14 cellular contexts compared by ENCODE assay signal in genomic region chr3:17075358-17075757, GRCh38.
DNase-seq lines count a peak whose midpoint lies in the region; ATAC-seq and TF ChIP-seq lines count a peak whose summit lies in the region.
"Had no signal": no experiment of that assay in that cellular context is flagged by ENCODE, and none has a peak within 500 bp of the region (broad histone marks: within the 10 kb centered on the region; RNA-seq: fewer than 3 reads in every experiment).

No MANE protein-coding gene starts in this region.

- peak; percentile 16 for DNase-seq in activated CD8-positive, alpha-beta T cell treated with anti-CD3 and anti-CD28 coated beads, Interleukin-2, amount 10 ng/mL, durations not matched to agents 7 days and 5 days
- DNase-seq in activated CD8-positive, alpha-beta T cell treated with anti-CD3 and anti-CD28 coated beads for 36 hours, result no peak
- DNase-seq in CD4-positive, alpha-beta T cell, result no peak
- DNase-seq in T-helper 17 cell, result no peak
- DNase-seq in naive thymus-derived CD4-positive, alpha-beta T cell, result no peak
- no peak for DNase-seq in lower lobe of right lung
- no peak for DNase-seq in T-helper 9 cell
- DNase-seq: ACHN; BE2C; C1 segment of cervical spinal cord; Caco-2; CD4-positive, CD25-positive, alpha-beta regulatory T cell; GM23248 had no signal

- H3K4me1 ChIP-seq in naive thymus-derived CD4-positive, alpha-beta T cell (ENCODE audit: control insufficient read depth in 2 of 2, insufficient read depth in 2 of 2, low read length in 2 of 2), result peaks cover 20 to 23% of the 10 kb centered on the region in 2 donors
- H3K4me1 ChIP-seq in lower lobe of right lung, result no peaks in the 10 kb centered on the region
- H3K4me1 ChIP-seq: BE2C, Caco-2, HAP-1 had no signal

- H3K36me3 Mint-ChIP-seq in activated CD8-positive, alpha-beta T cell treated with anti-CD3 and anti-CD28 coated beads, Interleukin-2, amount 10 ng/mL, durations not matched to agents 7 days and 5 days (ENCODE audit: low read depth), result peaks cover 72% of the 10 kb centered on the region
- peaks cover 43% of the 10 kb centered on the region for H3K36me3 Mint-ChIP-seq in activated CD8-positive, alpha-beta T cell treated with anti-CD3 and anti-CD28 coated beads for 36 hours (ENCODE audit: low read depth)
- H3K36me3 Mint-ChIP-seq in CD4-positive, alpha-beta T cell (ENCODE audit: low read depth), result peaks cover 88% of the 10 kb centered on the region
- peaks cover 14% of the 10 kb centered on the region for H3K36me3 Mint-ChIP-seq in T-helper 17 cell (ENCODE audit: low read depth)
- H3K36me3 Mint-ChIP-seq in naive thymus-derived CD4-positive, alpha-beta T cell, result peaks cover 21 to 79% (median 60%) of the 10 kb centered on the region in 5 donors

- intact Hi-C loops in activated CD8-positive, alpha-beta T cell treated with anti-CD3 and anti-CD28 coated beads for 36 hours (cut with micrococcal nuclease), result no loop called here
- intact Hi-C loops in CD4-positive, alpha-beta T cell (cut with DNase I, micrococcal nuclease), result no loop called here
- intact Hi-C loops in naive thymus-derived CD4-positive, alpha-beta T cell (cut with micrococcal nuclease), result loop anchor here in 1 of 2 donors (2.0 to 5.0 kb wide), 2 partner anchors 43 to 187 kb away; no protein-coding TSS in a partner anchor
- intact Hi-C loops in lower lobe of right lung (cut with DNase I), result no loop called here

- POLR2A ChIA-PET in activated CD8-positive, alpha-beta T cell treated with anti-CD3 and anti-CD28 coated beads, Interleukin-2, amount 10 ng/mL, durations not matched to agents 7 days and 5 days (lab: Charles Lee), result no interaction called here
- POLR2A ChIA-PET in activated CD8-positive, alpha-beta T cell treated with anti-CD3 and anti-CD28 coated beads for 36 hours (lab: Charles Lee), result no interaction called here
- POLR2A ChIA-PET in CD4-positive, alpha-beta T cell (lab: Charles Lee), result interaction anchor here (1.0 kb wide), 1 partner anchor 15 kb away, joined by 3 read pairs; no protein-coding TSS in a partner anchor
- POLR2A ChIA-PET in naive thymus-derived CD4-positive, alpha-beta T cell (lab: Charles Lee), result no interaction called here

- H3K9me3 ChIP-seq in CD4-positive, alpha-beta T cell (ENCODE audit: control insufficient read depth, low read length), result no peaks in the 10 kb centered on the region
- H3K9me3 ChIP-seq in T-helper 17 cell (ENCODE audit: control insufficient read depth, low read length, poor library complexity, severe bottlenecking), result no peaks in the 10 kb centered on the region
- H3K9me3 ChIP-seq in naive thymus-derived CD4-positive, alpha-beta T cell (ENCODE audit: control insufficient read depth in 2 of 3, low read length in 3 of 3), result no peaks in the 10 kb centered on the region
- H3K9me3 ChIP-seq in lower lobe of right lung, result no peaks in the 10 kb centered on the region
- H3K9me3 ChIP-seq: BE2C, Caco-2, HAP-1 had no signal

- TF ChIP-seq CTCF in activated CD8-positive, alpha-beta T cell treated with anti-CD3 and anti-CD28 coated beads for 36 hours (IDR thresholded peaks at IDR 0.05), result no peak
- no peak for TF ChIP-seq CTCF in CD4-positive, alpha-beta T cell (IDR thresholded peaks at IDR 0.05)
- TF ChIP-seq CTCF in lower lobe of right lung (IDR thresholded peaks at IDR 0.05), result no peak

- H3K27me3 ChIP-seq in CD4-positive, alpha-beta T cell (ENCODE audit: control insufficient read depth, insufficient read depth, low read length), result no peaks in the 10 kb centered on the region
- H3K27me3 ChIP-seq in naive thymus-derived CD4-positive, alpha-beta T cell (ENCODE audit: control insufficient read depth in 2 of 2, insufficient read depth in 2 of 2, low read length in 2 of 2), result no peaks in the 10 kb centered on the region
- H3K27me3 ChIP-seq in lower lobe of right lung (ENCODE audit: low read depth), result no peaks in the 10 kb centered on the region
- H3K27me3 ChIP-seq: BE2C had no signal

- peak overlapping the region; percentile 80 for H3K27ac Mint-ChIP-seq in activated CD8-positive, alpha-beta T cell treated with anti-CD3 and anti-CD28 coated beads, Interleukin-2, amount 10 ng/mL, durations not matched to agents 7 days and 5 days
- H3K27ac Mint-ChIP-seq in activated CD8-positive, alpha-beta T cell treated with anti-CD3 and anti-CD28 coated beads for 36 hours, result no peak overlapping the region
- H3K27ac Mint-ChIP-seq in CD4-positive, alpha-beta T cell, result peak overlapping the region; percentile 19
- peak overlapping the region; percentile 1 for H3K27ac Mint-ChIP-seq in T-helper 17 cell
- peak overlapping the region in 4 of 9 donors; percentile 3 to 81 (median 64) for H3K27ac Mint-ChIP-seq in naive thymus-derived CD4-positive, alpha-beta T cell

- peaks cover 61% of the 10 kb centered on the region for H3K4me1 Mint-ChIP-seq in activated CD8-positive, alpha-beta T cell treated with anti-CD3 and anti-CD28 coated beads, Interleukin-2, amount 10 ng/mL, durations not matched to agents 7 days and 5 days (ENCODE audit: low read depth)
- H3K4me1 Mint-ChIP-seq in activated CD8-positive, alpha-beta T cell treated with anti-CD3 and anti-CD28 coated beads for 36 hours (ENCODE audit: low read depth), result peaks cover 44% of the 10 kb centered on the region
- peaks cover 56% of the 10 kb centered on the region for H3K4me1 Mint-ChIP-seq in CD4-positive, alpha-beta T cell (ENCODE audit: low read depth)
- peaks cover 40% of the 10 kb centered on the region for H3K4me1 Mint-ChIP-seq in T-helper 17 cell
- H3K4me1 Mint-ChIP-seq in naive thymus-derived CD4-positive, alpha-beta T cell, result peaks cover 38 to 87% (median 66%) of the 10 kb centered on the region in 7 donors

- no peak overlapping the region for H3K4me3 Mint-ChIP-seq in activated CD8-positive, alpha-beta T cell treated with anti-CD3 and anti-CD28 coated beads, Interleukin-2, amount 10 ng/mL, durations not matched to agents 7 days and 5 days
- H3K4me3 Mint-ChIP-seq in activated CD8-positive, alpha-beta T cell treated with anti-CD3 and anti-CD28 coated beads for 36 hours, result no peak overlapping the region
- no peak overlapping the region for H3K4me3 Mint-ChIP-seq in CD4-positive, alpha-beta T cell
- no peak overlapping the region for H3K4me3 Mint-ChIP-seq in T-helper 17 cell
- H3K4me3 Mint-ChIP-seq in naive thymus-derived CD4-positive, alpha-beta T cell, result peak overlapping the region in 2 of 10 donors; percentile 15 to 31
- H3K4me3 Mint-ChIP-seq: CD4-positive, CD25-positive, alpha-beta regulatory T cell had no signal

- no peak overlapping the region for H3K4me3 ChIP-seq in naive thymus-derived CD4-positive, alpha-beta T cell (ENCODE audit: low read length)
- no peak overlapping the region for H3K4me3 ChIP-seq in lower lobe of right lung
- H3K4me3 ChIP-seq: GM23248, HAP-1 had no signal

- peaks cover 0 to 27% (median 0%) of the 10 kb centered on the region in 3 experiments for H3K36me3 ChIP-seq in naive thymus-derived CD4-positive, alpha-beta T cell (ENCODE audit: control insufficient read depth in 2 of 3, insufficient read depth in 3 of 3, low read length in 3 of 3)
- no peaks in the 10 kb centered on the region for H3K36me3 ChIP-seq in lower lobe of right lung
- H3K36me3 ChIP-seq: BE2C had no signal

- no peaks in the 10 kb centered on the region for H3K27me3 Mint-ChIP-seq in activated CD8-positive, alpha-beta T cell treated with anti-CD3 and anti-CD28 coated beads, Interleukin-2, amount 10 ng/mL, durations not matched to agents 7 days and 5 days (ENCODE audit: low read depth)
- no peaks in the 10 kb centered on the region for H3K27me3 Mint-ChIP-seq in activated CD8-positive, alpha-beta T cell treated with anti-CD3 and anti-CD28 coated beads for 36 hours
- no peaks in the 10 kb centered on the region for H3K27me3 Mint-ChIP-seq in CD4-positive, alpha-beta T cell
- H3K27me3 Mint-ChIP-seq in T-helper 17 cell, result no peaks in the 10 kb centered on the region
- H3K27me3 Mint-ChIP-seq in naive thymus-derived CD4-positive, alpha-beta T cell, result no peaks in the 10 kb centered on the region
- H3K27me3 Mint-ChIP-seq: CD4-positive, CD25-positive, alpha-beta regulatory T cell had no signal

- H3K27ac ChIP-seq in CD4-positive, alpha-beta T cell (ENCODE audit: low read depth, low read length), result no peak overlapping the region
- no peak overlapping the region for H3K27ac ChIP-seq in naive thymus-derived CD4-positive, alpha-beta T cell (ENCODE audit: low read depth, low read length)
- no peak overlapping the region for H3K27ac ChIP-seq in lower lobe of right lung
- H3K27ac ChIP-seq: GM23248 had no signal

- CTCF ChIA-PET in activated CD8-positive, alpha-beta T cell treated with anti-CD3 and anti-CD28 coated beads, Interleukin-2, amount 10 ng/mL, durations not matched to agents 7 days and 5 days (lab: Charles Lee), result interaction anchor here (1.3 kb wide), 1 partner anchor 76 kb away, joined by 4 read pairs; no protein-coding TSS in a partner anchor
- CTCF ChIA-PET in activated CD8-positive, alpha-beta T cell treated with anti-CD3 and anti-CD28 coated beads for 36 hours (lab: Charles Lee), result no interaction called here
- CTCF ChIA-PET in CD4-positive, alpha-beta T cell (lab: Charles Lee), result no interaction called here
- CTCF ChIA-PET in naive thymus-derived CD4-positive, alpha-beta T cell (lab: Charles Lee), result no interaction called here

- no peak for ATAC-seq in activated CD8-positive, alpha-beta T cell treated with anti-CD3 and anti-CD28 coated beads, Interleukin-2, amount 10 ng/mL, durations not matched to agents 7 days and 5 days
- ATAC-seq in activated CD8-positive, alpha-beta T cell treated with anti-CD3 and anti-CD28 coated beads for 36 hours, result no peak
- no peak for ATAC-seq in CD4-positive, alpha-beta T cell (ENCODE audit: poor library complexity)
- ATAC-seq in T-helper 17 cell (no peak), lower lobe of right lung (no peak)
- peak; percentile 42 for ATAC-seq in naive thymus-derived CD4-positive, alpha-beta T cell

- H3K9me3 Mint-ChIP-seq in activated CD8-positive, alpha-beta T cell treated with anti-CD3 and anti-CD28 coated beads, Interleukin-2, amount 10 ng/mL, durations not matched to agents 7 days and 5 days (ENCODE audit: insufficient read depth), result no peaks in the 10 kb centered on the region
- peaks cover 5% of the 10 kb centered on the region for H3K9me3 Mint-ChIP-seq in activated CD8-positive, alpha-beta T cell treated with anti-CD3 and anti-CD28 coated beads for 36 hours
- H3K9me3 Mint-ChIP-seq in CD4-positive, alpha-beta T cell, result no peaks in the 10 kb centered on the region
- H3K9me3 Mint-ChIP-seq in naive thymus-derived CD4-positive, alpha-beta T cell, result peaks cover 0 to 8% (median 0%) of the 10 kb centered on the region in 11 donors
